In the genomic region with DNA sequence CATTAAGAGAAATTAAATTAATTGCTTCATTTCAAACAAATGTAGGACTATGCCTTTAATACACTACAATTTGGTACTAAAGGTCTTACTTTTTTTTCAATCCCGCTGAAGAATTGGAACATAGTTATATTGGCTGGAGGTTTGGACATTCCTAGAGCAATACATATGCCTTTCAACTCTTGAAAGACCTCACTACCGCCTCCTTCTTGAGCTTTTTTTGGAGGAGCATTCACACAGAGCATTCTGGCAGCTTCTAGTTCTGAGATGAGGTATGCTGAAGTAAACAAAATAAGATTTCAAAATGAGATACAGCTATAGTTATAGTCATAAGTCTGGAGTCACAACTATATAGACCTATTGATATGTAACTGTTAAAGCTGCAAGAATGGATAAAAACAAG, we compare ENCODE assay signal across 17 cellular contexts.
"Had no signal": no experiment of that assay in that cellular context is flagged by ENCODE, and none has a peak within 500 bp of the region (broad histone marks: within the 10 kb centered on the region; RNA-seq: fewer than 3 reads in every experiment).

No MANE protein-coding gene starts in this region.

- H3K36me3 ChIP-seq: uterus had no signal

- ATAC-seq: gastrocnemius medialis, left lobe of liver had no signal

- H3K27me3 ChIP-seq: adrenal gland, gastrocnemius medialis, heart right ventricle, uterus had no signal

- H3K9me3 Mint-ChIP-seq: activated CD4-positive, alpha-beta memory T cell treated with anti-CD3 and anti-CD28 coated beads, Interleukin-2, amount 10 ng/mL, durations not matched to agents 7 days and 5 days; stimulated activated naive CD8-positive, alpha-beta T cell treated with anti-CD3 and anti-CD28 coated beads, Interleukin-15, Interleukin-2, amounts not matched to agents 100 ng/mL and 50 ng/mL, for 24 hours had no signal

- H3K27ac Mint-ChIP-seq: activated CD4-positive, alpha-beta memory T cell treated with anti-CD3 and anti-CD28 coated beads, Interleukin-2, amount 10 ng/mL, durations not matched to agents 7 days and 5 days; stimulated activated naive CD8-positive, alpha-beta T cell treated with anti-CD3 and anti-CD28 coated beads, Interleukin-15, Interleukin-2, amounts not matched to agents 100 ng/mL and 50 ng/mL, for 24 hours had no signal

- H3K4me1 ChIP-seq: uterus had no signal

- H3K9me3 ChIP-seq: adrenal gland, gastrocnemius medialis, heart right ventricle, thoracic aorta, uterus had no signal

- DNase-seq: activated CD4-positive, alpha-beta memory T cell treated with anti-CD3 and anti-CD28 coated beads, Interleukin-2, amount 10 ng/mL, durations not matched to agents 7 days and 5 days; activated naive CD4-positive, alpha-beta T cell treated with Interleukin-2 at 50 U/mL for 16 hours; adrenal gland; caudate nucleus; cortex of kidney; effector memory CD4-positive, alpha-beta T cell; gastrocnemius medialis; heart right ventricle; islet precursor cell; mammary epithelial cell; stimulated activated CD4-positive, alpha-beta T cell treated with anti-CD3 and anti-CD28 coated beads, Interleukin-15, amount 100 ng/mL, for 24 hours; stimulated activated CD4-positive, alpha-beta T cell treated with anti-CD3 and anti-CD28 coated beads, Interleukin-4, amount 100 ng/mL, for 24 hours; uterus had no signal

- H3K27me3 Mint-ChIP-seq: activated CD4-positive, alpha-beta memory T cell treated with anti-CD3 and anti-CD28 coated beads, Interleukin-2, amount 10 ng/mL, durations not matched to agents 7 days and 5 days; stimulated activated naive CD8-positive, alpha-beta T cell treated with anti-CD3 and anti-CD28 coated beads, Interleukin-15, Interleukin-2, amounts not matched to agents 100 ng/mL and 50 ng/mL, for 24 hours had no signal

- H3K4me3 ChIP-seq: adrenal gland, gastrocnemius medialis, heart right ventricle, thoracic aorta, uterus had no signal

- H3K4me3 Mint-ChIP-seq: activated CD4-positive, alpha-beta memory T cell treated with anti-CD3 and anti-CD28 coated beads, Interleukin-2, amount 10 ng/mL, durations not matched to agents 7 days and 5 days; stimulated activated naive CD8-positive, alpha-beta T cell treated with anti-CD3 and anti-CD28 coated beads, Interleukin-15, Interleukin-2, amounts not matched to agents 100 ng/mL and 50 ng/mL, for 24 hours had no signal

- H3K27ac ChIP-seq: epithelial cell of prostate had no signal
